8 cellular contexts compared by ENCODE assay signal in genomic region chr19:9584073-9584833, GRCh38. TPM values are rescaled to one million over a fixed set of nuclear protein-coding genes. Genes with fewer than 3 reads are reported as not detected.
DNase-seq lines count a peak whose midpoint lies in the region; ATAC-seq, FAIRE-seq and TF ChIP-seq lines count a peak whose summit lies in the region.

TSS of gene ZNF121 (minus strand) at chr19:9584504. CDS start at chr19:9568097, 16,407 bp downstream.

- H3K9me3 Mint-ChIP-seq in central memory CD8-positive, alpha-beta T cell = no peaks in the 10 kb centered on the region

- ATAC-seq in A549 (peak; percentile 93 to 99), GM18861 (IDR thresholded peaks at IDR 0.05; ENCODE audit: unreplicated experiment) (peak; percentile 68), HG03135 (IDR thresholded peaks at IDR 0.05; ENCODE audit: unreplicated experiment) (peak; percentile 90)
- ATAC-seq in activated CD4-positive, CD25-positive, alpha-beta regulatory T cell treated with anti-CD3 and anti-CD28 coated beads, Interleukin-2, amount 50 U/mL, for 24 hours = peak; percentile 74 to 85
- peak; percentile 74 for ATAC-seq in central memory CD8-positive, alpha-beta T cell (replicated peaks; ENCODE audit: extremely low read depth, poor library complexity, severe bottlenecking)

- H3K27me3 Mint-ChIP-seq in central memory CD8-positive, alpha-beta T cell = no peaks in the 10 kb centered on the region

- H3K4me1 ChIP-seq in A549 = no peaks in the 10 kb centered on the region

- no peak for FAIRE-seq in A549 (lab: Jason Lieb, UNC)

- POLR2A ChIA-PET in A549 (lab: Yijun Ruan, JAX) = no interaction called here

- H3K27ac ChIP-seq in A549 = peak within 1 kb of the TSS; percentile 87 to 97

- no peak for TF ChIP-seq EP300 in A549 (IDR thresholded peaks at IDR 0.05)

- TF ChIP-seq RAD21 in A549 (conservative IDR thresholded peaks at IDR 0.05 in 1 of 2, IDR thresholded peaks at IDR 0.05 in 1 of 2) = no peak

- peaks cover 16% of the 10 kb centered on the region for H3K36me3 Mint-ChIP-seq in central memory CD8-positive, alpha-beta T cell (ENCODE audit: insufficient read depth)

- CTCF ChIA-PET in A549 (lab: Yijun Ruan, JAX) = interaction anchor here (1.4 kb wide), 1 partner anchor 25 kb away, joined by 3 read pairs; no protein-coding TSS in a partner anchor

- H3K27ac Mint-ChIP-seq in central memory CD8-positive, alpha-beta T cell (ENCODE audit: low read depth) = peak within 1 kb of the TSS; percentile 97

- peak; percentile 77 for TF ChIP-seq POLR2A in A549 (IDR thresholded peaks at IDR 0.05; ENCODE audit: low read length)

- peaks cover 34% of the 10 kb centered on the region for H3K4me1 Mint-ChIP-seq in central memory CD8-positive, alpha-beta T cell

- peak within 1 kb of the TSS; percentile 61 for H3K4me3 ChIP-seq in A549

- DNase-seq in A549 (ENCODE audit: low read depth in 1 of 2, low spot score in 1 of 2) (peak; percentile 36 to 83), NCI-H226 (peak; percentile 76), islet precursor cell (peak; percentile 91)
- peak; percentile 62 to 69 for DNase-seq in central memory CD8-positive, alpha-beta T cell (ENCODE audit: low spot score in 2 of 2)
- DNase-seq in stimulated activated CD4-positive, alpha-beta T cell treated with anti-CD3 and anti-CD28 coated beads, Interleukin-12 subunit alpha, Interleukin-12 subunit beta, amount 100 ng/mL, for 48 hours (ENCODE audit: low read depth in 2 of 3, low spot score in 1 of 3) = peak; percentile 75 to 79 (median 76)

- H3K4me3 Mint-ChIP-seq in central memory CD8-positive, alpha-beta T cell = peak within 1 kb of the TSS; percentile 95

- peak within 1 kb of the TSS; percentile 65 for H3K4me2 ChIP-seq in A549

- 0% methylated on average over 20 of the region's 51 CpGs for WGBS in A549 (ENCODE audit: missing lambda C conversion rate)

- peaks cover 54% of the 10 kb centered on the region for H3K9me3 ChIP-seq in A549

- no peak for TF ChIP-seq CTCF in A549 (IDR thresholded peaks at IDR 0.05)

TF ChIP-seq in A549, 52 proteins besides CTCF, POLR2A, EP300 and RAD21:
- peak; percentile 80 for TF ChIP-seq PHF8 (IDR thresholded peaks at IDR 0.05; ENCODE audit: borderline replicate concordance, low read depth)
- TF ChIP-seq JUN (IDR thresholded peaks at IDR 0.05) = peak; percentile 58 to 66; a peak in 4 of 5 replicates
- TF ChIP-seq, protein P1, sequence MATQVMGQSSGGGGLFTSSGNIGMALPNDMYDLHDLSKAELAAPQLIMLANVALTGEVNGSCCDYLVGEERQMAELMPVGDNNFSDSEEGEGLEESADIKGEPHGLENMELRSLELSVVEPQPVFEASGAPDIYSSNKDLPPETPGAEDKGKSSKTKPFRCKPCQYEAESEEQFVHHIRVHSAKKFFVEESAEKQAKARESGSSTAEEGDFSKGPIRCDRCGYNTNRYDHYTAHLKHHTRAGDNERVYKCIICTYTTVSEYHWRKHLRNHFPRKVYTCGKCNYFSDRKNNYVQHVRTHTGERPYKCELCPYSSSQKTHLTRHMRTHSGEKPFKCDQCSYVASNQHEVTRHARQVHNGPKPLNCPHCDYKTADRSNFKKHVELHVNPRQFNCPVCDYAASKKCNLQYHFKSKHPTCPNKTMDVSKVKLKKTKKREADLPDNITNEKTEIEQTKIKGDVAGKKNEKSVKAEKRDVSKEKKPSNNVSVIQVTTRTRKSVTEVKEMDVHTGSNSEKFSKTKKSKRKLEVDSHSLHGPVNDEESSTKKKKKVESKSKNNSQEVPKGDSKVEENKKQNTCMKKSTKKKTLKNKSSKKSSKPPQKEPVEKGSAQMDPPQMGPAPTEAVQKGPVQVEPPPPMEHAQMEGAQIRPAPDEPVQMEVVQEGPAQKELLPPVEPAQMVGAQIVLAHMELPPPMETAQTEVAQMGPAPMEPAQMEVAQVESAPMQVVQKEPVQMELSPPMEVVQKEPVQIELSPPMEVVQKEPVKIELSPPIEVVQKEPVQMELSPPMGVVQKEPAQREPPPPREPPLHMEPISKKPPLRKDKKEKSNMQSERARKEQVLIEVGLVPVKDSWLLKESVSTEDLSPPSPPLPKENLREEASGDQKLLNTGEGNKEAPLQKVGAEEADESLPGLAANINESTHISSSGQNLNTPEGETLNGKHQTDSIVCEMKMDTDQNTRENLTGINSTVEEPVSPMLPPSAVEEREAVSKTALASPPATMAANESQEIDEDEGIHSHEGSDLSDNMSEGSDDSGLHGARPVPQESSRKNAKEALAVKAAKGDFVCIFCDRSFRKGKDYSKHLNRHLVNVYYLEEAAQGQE (IDR thresholded peaks at IDR 0.05) = no peak
- no peak for TF ChIP-seq HOXB5 (CRISPR knock-in tag; IDR thresholded peaks at IDR 0.05)
- TF ChIP-seq EHMT2 (IDR thresholded peaks at IDR 0.05; ENCODE audit: low read depth) = no peak
- 0 out of 2 replicates have a peak, but pooled peaks have one; percentile 25 for TF ChIP-seq GATA3 (IDR thresholded peaks at IDR 0.05; ENCODE audit: borderline replicate concordance)
- TF ChIP-seq MAX (IDR thresholded peaks at IDR 0.05) = peak; percentile 93
- TF ChIP-seq PBX3 (IDR thresholded peaks at IDR 0.05) = no peak
- 0 out of 3 replicates have a peak, but pooled peaks have one; percentile 43 for TF ChIP-seq BCL3 (IDR thresholded peaks at IDR 0.05)
- TF ChIP-seq MYC (IDR thresholded peaks at IDR 0.05; ENCODE audit: borderline replicate concordance, low read length) = peak; percentile 81
- TF ChIP-seq ELK1 (IDR thresholded peaks at IDR 0.05; ENCODE audit: low read depth, low read length) = 0 out of 2 replicates have a peak, but pooled peaks have one; percentile 39
- TF ChIP-seq CBX8 (IDR thresholded peaks at IDR 0.05) = no peak
- no peak for TF ChIP-seq KDM5A (IDR thresholded peaks at IDR 0.05)
- TF ChIP-seq SREBF2 (IDR thresholded peaks at IDR 0.05) = no peak
- TF ChIP-seq E2F6 (IDR thresholded peaks at IDR 0.05; ENCODE audit: borderline replicate concordance, low read depth) = peak; percentile 70
- peak; percentile 40; the same call in 1 of the 2 replicates for TF ChIP-seq KDM1A (IDR thresholded peaks at IDR 0.05; ENCODE audit: low read depth)
- no peak for TF ChIP-seq MAFK (IDR thresholded peaks at IDR 0.05; ENCODE audit: partially characterized antibody)
- 0 out of 2 replicates have a peak, but pooled peaks have one; percentile 5 for TF ChIP-seq ATOH8 (CRISPR knock-in tag; IDR thresholded peaks at IDR 0.05; ENCODE audit: low read depth)

RNA-seq across cellular contexts. Expression of gene ZNF121, which starts in this region (rescaled TPM):
- 8.5 and 9.8 TPM in 2 replicates for polyA plus RNA-seq in A549 (2011; rRNA removed)
- 0.91 and 0.96 TPM in 2 replicates for polyA plus RNA-seq in A549 (2012; cell fraction: cytosol; rRNA removed)
- 0.98 and 2.1 TPM in 2 replicates for polyA plus RNA-seq in A549 (2012; cell fraction: nucleus; rRNA removed)
- polyA plus RNA-seq in A549 (2017; fragmentation: RNase III; extraction: RNeasy Plus Mini Kit Qiagen cat#74134 plus additional on column Dnase treatment) = 5.1 to 6.4 TPM (median 5.1 TPM) in 3 replicates
- polyA minus RNA-seq in A549 (2011; rRNA and poly(A)+ RNA removed) = 22.4 and 23.3 TPM in 2 replicates

Comparison
In these comparisons a context has a peak if more than half of its experiments do, and no peak if none do; other contexts are left out.
1. Peak in every context shown above with its lines: DNase-seq, ATAC-seq, H3K4me3 ChIP-seq and H3K27ac ChIP-seq.